31 cellular contexts compared by ENCODE assay signal in genomic region chr6:44505751-44506150, GRCh38.
"Had no signal": no experiment of that assay in that cellular context is flagged by ENCODE, and none has a peak within 500 bp of the region (broad histone marks: within the 10 kb centered on the region; RNA-seq: fewer than 3 reads in every experiment).

No MANE protein-coding gene starts in this region.

- DNase-seq: activated B cell treated with CpG ODN at 0.5 μM for 24 hours; activated CD4-positive, alpha-beta T cell treated with anti-CD3 and anti-CD28 coated beads for 48 hours; activated CD4-positive, alpha-beta T cell treated with anti-CD3 and anti-CD28 coated beads, Interleukin-2, amount 50 U/mL, for 1 hour; activated CD4-positive, alpha-beta T cell treated with anti-CD3 and anti-CD28 coated beads, Interleukin-2, amount 50 U/mL, for 48 hours; activated CD8-positive, alpha-beta memory T cell treated with anti-CD3 and anti-CD28 coated beads, Interleukin-2, amount 50 U/mL, for 48 hours; activated CD8-positive, alpha-beta T cell treated with anti-CD3 and anti-CD28 coated beads for 36 hours; activated naive CD4-positive, alpha-beta T cell treated with anti-CD3 and anti-CD28 coated beads for 36 hours; activated naive CD8-positive, alpha-beta T cell treated with anti-CD3 and anti-CD28 coated beads for 36 hours; activated naive CD8-positive, alpha-beta T cell treated with anti-CD3 and anti-CD28 coated beads, Interleukin-2, amount 50 U/mL, for 24 hours; activated T-cell treated with anti-CD3 and anti-CD28 coated beads for 4 hours; activated T-cell treated with anti-CD3 and anti-CD28 coated beads, Interleukin-2, amount 50 U/mL, for 24 hours; activated T-cell treated with anti-CD3 and anti-CD28 coated beads, Interleukin-2, amount 50 U/mL, for 72 hours; adrenal gland; amygdala; aorta; body of pancreas; caudate nucleus; cortex of kidney; dermis blood vessel endothelial cell; effector CD4-positive, alpha-beta T cell; effector memory CD8-positive, alpha-beta T cell; erythroblast; foreskin keratinocyte; gastrocnemius medialis; glutamatergic neuron; heart left ventricle; T-cell; T1000; WERI-Rb-1 had no signal

- H3K36me3 Mint-ChIP-seq: activated naive CD4-positive, alpha-beta T cell treated with anti-CD3 and anti-CD28 coated beads, Interleukin-2, amount 50 U/mL, for 24 hours; activated naive CD8-positive, alpha-beta T cell treated with anti-CD3 and anti-CD28 coated beads for 36 hours; T-cell had no signal

- H3K27ac Mint-ChIP-seq: activated B cell treated with CpG ODN at 0.5 μM for 24 hours; activated CD8-positive, alpha-beta T cell treated with anti-CD3 and anti-CD28 coated beads for 36 hours; activated naive CD4-positive, alpha-beta T cell treated with anti-CD3 and anti-CD28 coated beads for 36 hours; activated naive CD4-positive, alpha-beta T cell treated with anti-CD3 and anti-CD28 coated beads, Interleukin-2, amount 50 U/mL, for 24 hours; activated naive CD8-positive, alpha-beta T cell treated with anti-CD3 and anti-CD28 coated beads for 36 hours; activated naive CD8-positive, alpha-beta T cell treated with anti-CD3 and anti-CD28 coated beads, Interleukin-2, amount 50 U/mL, for 24 hours; activated T-cell treated with anti-CD3 and anti-CD28 coated beads, Interleukin-2, amount 50 U/mL, for 24 hours; activated T-cell treated with anti-CD3 and anti-CD28 coated beads, Interleukin-2, amount 50 U/mL, for 72 hours; effector memory CD8-positive, alpha-beta T cell; T-cell; T-helper 1 cell treated with Interleukin-12 subunit alpha and Interleukin-12 subunit beta and Interleukin-4 antibody, amounts not matched to agents 30 μg/mL and 1 μg/mL, for 36 hours had no signal

- H3K4me3 Mint-ChIP-seq: activated B cell treated with CpG ODN at 0.5 μM for 24 hours; activated CD8-positive, alpha-beta T cell treated with anti-CD3 and anti-CD28 coated beads for 36 hours; activated naive CD4-positive, alpha-beta T cell treated with anti-CD3 and anti-CD28 coated beads for 36 hours; activated naive CD4-positive, alpha-beta T cell treated with anti-CD3 and anti-CD28 coated beads, Interleukin-2, amount 50 U/mL, for 24 hours; activated naive CD8-positive, alpha-beta T cell treated with anti-CD3 and anti-CD28 coated beads for 36 hours; activated naive CD8-positive, alpha-beta T cell treated with anti-CD3 and anti-CD28 coated beads, Interleukin-2, amount 50 U/mL, for 24 hours; activated T-cell treated with anti-CD3 and anti-CD28 coated beads, Interleukin-2, amount 50 U/mL, for 24 hours; activated T-cell treated with anti-CD3 and anti-CD28 coated beads, Interleukin-2, amount 50 U/mL, for 72 hours; effector memory CD8-positive, alpha-beta T cell; T-cell; T-helper 1 cell treated with Interleukin-12 subunit alpha and Interleukin-12 subunit beta and Interleukin-4 antibody, amounts not matched to agents 30 μg/mL and 1 μg/mL, for 36 hours had no signal

- H3K9me3 Mint-ChIP-seq: activated B cell treated with CpG ODN at 0.5 μM for 24 hours; activated naive CD4-positive, alpha-beta T cell treated with anti-CD3 and anti-CD28 coated beads, Interleukin-2, amount 50 U/mL, for 24 hours; activated naive CD8-positive, alpha-beta T cell treated with anti-CD3 and anti-CD28 coated beads, Interleukin-2, amount 50 U/mL, for 24 hours; T-cell; T-helper 1 cell treated with Interleukin-12 subunit alpha and Interleukin-12 subunit beta and Interleukin-4 antibody, amounts not matched to agents 30 μg/mL and 1 μg/mL, for 36 hours had no signal

- H3K4me1 Mint-ChIP-seq: activated B cell treated with CpG ODN at 0.5 μM for 24 hours; activated naive CD4-positive, alpha-beta T cell treated with anti-CD3 and anti-CD28 coated beads, Interleukin-2, amount 50 U/mL, for 24 hours; activated naive CD8-positive, alpha-beta T cell treated with anti-CD3 and anti-CD28 coated beads for 36 hours; activated naive CD8-positive, alpha-beta T cell treated with anti-CD3 and anti-CD28 coated beads, Interleukin-2, amount 50 U/mL, for 24 hours; T-cell had no signal
